In the genomic region with DNA sequence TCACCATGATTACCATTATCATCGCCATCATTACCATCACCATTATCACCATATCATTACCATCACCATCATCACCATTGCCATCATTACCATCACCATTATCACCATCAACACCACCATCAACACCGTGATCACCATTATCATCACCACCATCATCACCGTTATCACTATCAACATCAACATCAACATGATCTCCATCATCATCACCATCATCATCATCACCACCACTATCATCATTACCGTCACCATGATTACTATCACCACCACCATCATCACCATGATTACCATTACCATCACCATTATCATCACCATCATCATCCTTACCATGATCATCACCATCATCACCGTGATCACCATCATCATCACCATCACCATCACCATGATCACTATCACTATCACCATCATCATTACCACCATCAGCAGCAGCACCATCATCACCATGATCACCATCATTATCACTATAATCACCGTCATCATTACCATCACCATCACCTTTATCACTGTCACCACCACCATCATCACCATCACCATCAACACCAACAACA, we compare ENCODE assay signal across 7 cellular contexts.
"Had no signal": no experiment of that assay in that cellular context is flagged by ENCODE, and none has a peak within 500 bp of the region (broad histone marks: within the 10 kb centered on the region; RNA-seq: fewer than 3 reads in every experiment).

No MANE protein-coding gene starts in this region.

- H2AFZ ChIP-seq: GM23338 had no signal

- DNase-seq: H7, IMR-90, KG1 had no signal

- H3K4me1 ChIP-seq: HAP-1 had no signal

- ATAC-seq: GM23338, HCT116, K562 had no signal

- FAIRE-seq: K562 had no signal

- H3K36me3 ChIP-seq: HAP-1 had no signal

- H3K4me3 ChIP-seq: GM23338, HAP-1, K562 had no signal

- H3K4me2 ChIP-seq: GM23338 had no signal

- H3K9me3 ChIP-seq: HAP-1 had no signal
